Comparison of ENCODE assay signal across 9 cellular contexts in the genomic region with DNA sequence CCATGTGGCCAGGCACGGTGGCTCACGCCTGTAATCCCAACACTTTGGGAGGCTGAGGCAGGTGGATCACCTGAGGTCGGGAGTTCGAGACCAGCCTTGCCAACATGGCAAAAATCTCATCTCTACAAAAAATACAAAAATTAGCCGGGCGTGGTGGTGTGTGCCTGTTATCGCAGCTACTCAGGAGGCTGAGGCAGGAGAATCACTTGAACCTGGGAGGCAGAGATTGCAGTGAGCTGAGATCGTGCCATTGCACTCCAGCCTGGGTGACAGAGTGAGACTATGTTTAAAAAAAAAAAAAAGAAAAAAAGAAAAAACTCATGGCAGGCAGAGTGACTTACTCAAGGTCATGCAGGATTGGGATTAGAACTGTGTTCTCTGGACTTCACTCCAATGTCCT. TPM values are rescaled to one million over a fixed set of nuclear protein-coding genes. Genes with fewer than 3 reads are reported as not detected.
"Had no signal": no experiment of that assay in that cellular context is flagged by ENCODE, and none has a peak within 500 bp of the region (broad histone marks: within the 10 kb centered on the region; RNA-seq: fewer than 3 reads in every experiment).

No MANE protein-coding gene starts in this region.

RNA-seq across cellular contexts. Expression of a gene that starts 16.1 kb away (rescaled TPM):
- total RNA-seq: ascending aorta, cardiac muscle cell, gastroesophageal sphincter, kidney epithelial cell, liver, osteoblast, pulmonary artery endothelial cell, RPMI7951, sigmoid colon had no signal
- polyA plus RNA-seq: cardiac muscle cell, liver had no signal
